ENCODE assay signal across 14 cellular contexts in the genomic region with DNA sequence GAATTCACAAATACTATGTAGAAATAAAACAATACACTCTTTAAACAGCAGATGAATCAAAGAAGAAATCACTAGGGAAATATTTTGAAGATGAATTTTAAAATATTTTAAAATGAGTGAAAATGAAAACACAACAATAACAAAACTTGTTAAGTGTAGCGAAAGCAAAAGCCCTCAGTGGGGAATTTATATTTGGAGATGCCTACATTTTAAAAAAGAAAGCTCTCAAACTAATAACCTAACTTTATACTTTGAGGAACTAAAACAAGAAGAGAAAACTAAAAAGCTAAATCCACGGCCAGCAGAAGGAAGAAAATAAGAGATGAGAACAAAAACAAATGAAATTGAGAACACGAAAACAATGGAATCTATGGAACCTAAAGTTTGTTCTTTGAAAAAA.
"Had no signal": no experiment of that assay in that cellular context is flagged by ENCODE, and none has a peak within 500 bp of the region (broad histone marks: within the 10 kb centered on the region; RNA-seq: fewer than 3 reads in every experiment).

No MANE protein-coding gene starts in this region.

- H3K4me1 Mint-ChIP-seq: naive thymus-derived CD8-positive, alpha-beta T cell had no signal

- H3K4me3 Mint-ChIP-seq: naive thymus-derived CD8-positive, alpha-beta T cell; type B pancreatic cell had no signal

- ATAC-seq: gastroesophageal sphincter; left lobe of liver; mucosa of descending colon; naive thymus-derived CD8-positive, alpha-beta T cell; sciatic nerve had no signal

- DNase-seq: cortex of kidney; effector memory CD4-positive, alpha-beta T cell; glutamatergic neuron; islet precursor cell; mucosa of descending colon; naive thymus-derived CD8-positive, alpha-beta T cell; posterior cingulate gyrus; stimulated activated CD4-positive, alpha-beta T cell treated with anti-CD3 and anti-CD28 coated beads, Interleukin-12 subunit alpha, Interleukin-12 subunit beta, amount 100 ng/mL, for 4 hours; stimulated activated naive CD4-positive, alpha-beta T cell; thyroid gland had no signal

- H3K27ac Mint-ChIP-seq: naive thymus-derived CD8-positive, alpha-beta T cell; type B pancreatic cell had no signal

- H3K9me3 Mint-ChIP-seq: type B pancreatic cell had no signal
